In genomic region chr6:75600694-75601265, GRCh38 we compare ENCODE assay signal across 8 cellular contexts. TPM values are rescaled to one million over a fixed set of nuclear protein-coding genes. Genes with fewer than 3 reads are reported as not detected.
DNase-seq lines count a peak whose midpoint lies in the region; ATAC-seq and TF ChIP-seq lines count a peak whose summit lies in the region.

No MANE protein-coding gene starts in this region.

- H3K4me3 Mint-ChIP-seq in stimulated activated effector memory CD8-positive, alpha-beta T cell treated with anti-CD3 and anti-CD28 coated beads, Interleukin-12 subunit alpha, Interleukin-12 subunit beta, amount 100 ng/mL, for 72 hours: peak overlapping the region; percentile 94

- TF ChIP-seq CTCF in fibroblast of villous mesenchyme (IDR thresholded peaks at IDR 0.05; ENCODE audit: insufficient read depth, low read depth, low read length): no peak

- H3K4me3 ChIP-seq in SJSA1 (peak overlapping the region; percentile 93; the same call in 1 of the 2 replicates), fibroblast of villous mesenchyme (ENCODE audit: low read depth, low read length) (peak overlapping the region; percentile 98)

- peaks cover 10% of the 10 kb centered on the region for H3K36me3 ChIP-seq in SJSA1

- ATAC-seq in stimulated activated effector memory CD8-positive, alpha-beta T cell treated with anti-CD3 and anti-CD28 coated beads, Interleukin-12 subunit alpha, Interleukin-12 subunit beta, amount 100 ng/mL, for 72 hours: no peak
- ATAC-seq in HG02763 (IDR thresholded peaks at IDR 0.05; ENCODE audit: unreplicated experiment): no peak
- no peak for ATAC-seq in HG03354 (IDR thresholded peaks at IDR 0.05; ENCODE audit: poor library complexity, severe bottlenecking, unreplicated experiment)

- peak overlapping the region; percentile 98 for H3K27ac Mint-ChIP-seq in stimulated activated effector memory CD8-positive, alpha-beta T cell treated with anti-CD3 and anti-CD28 coated beads, Interleukin-12 subunit alpha, Interleukin-12 subunit beta, amount 100 ng/mL, for 72 hours

- peaks cover 16% of the 10 kb centered on the region for H3K36me3 Mint-ChIP-seq in stimulated activated effector memory CD8-positive, alpha-beta T cell treated with anti-CD3 and anti-CD28 coated beads, Interleukin-12 subunit alpha, Interleukin-12 subunit beta, amount 100 ng/mL, for 72 hours

- no peaks in the 10 kb centered on the region for H3K27me3 ChIP-seq in SJSA1 (replicated peaks)

- no peaks in the 10 kb centered on the region for H3K9me3 ChIP-seq in SJSA1 (replicated peaks)

- peak overlapping the region; percentile 88; the same call in 1 of the 2 replicates for H3K27ac ChIP-seq in SJSA1

- DNase-seq in NCI-H2227 (lab: John Stamatoyannopoulos, UW; ENCODE audit: unreplicated experiment) (peak; percentile 10), NCI-H2227 treated with DMSO at 0.1 percent for 48 hours (lab: John Stamatoyannopoulos, UW) (no peak), SJSA1 (ENCODE audit: low read depth in 1 of 2, low spot score in 2 of 2) (peak in 1 of 2 experiments; percentile 10), fibroblast of villous mesenchyme (ENCODE audit: low read depth) (no peak), hypothalamus (lab: John Stamatoyannopoulos, UW) (no peak)
- DNase-seq in stimulated activated effector memory CD8-positive, alpha-beta T cell treated with anti-CD3 and anti-CD28 coated beads, Interleukin-12 subunit alpha, Interleukin-12 subunit beta, amount 100 ng/mL, for 72 hours (ENCODE audit: low spot score in 2 of 2): no peak

- peaks cover 33% of the 10 kb centered on the region for H3K4me1 Mint-ChIP-seq in stimulated activated effector memory CD8-positive, alpha-beta T cell treated with anti-CD3 and anti-CD28 coated beads, Interleukin-12 subunit alpha, Interleukin-12 subunit beta, amount 100 ng/mL, for 72 hours

- H3K9me3 Mint-ChIP-seq in stimulated activated effector memory CD8-positive, alpha-beta T cell treated with anti-CD3 and anti-CD28 coated beads, Interleukin-12 subunit alpha, Interleukin-12 subunit beta, amount 100 ng/mL, for 72 hours: no peaks in the 10 kb centered on the region

- peaks cover 12% of the 10 kb centered on the region for H3K4me1 ChIP-seq in SJSA1 (replicated peaks)

RNA-seq across cellular contexts. Expression of gene SENP6, which starts 0.9 kb away (rescaled TPM):
- 40.0 and 67.7 TPM in 2 replicates for total RNA-seq in SJSA1 (2014; rRNA removed; shearing (Covaris generic))
- total RNA-seq in fibroblast of villous mesenchyme: 93.1 and 113 TPM in 2 replicates
